ENCODE assay signal across 15 cellular contexts in the genomic region with DNA sequence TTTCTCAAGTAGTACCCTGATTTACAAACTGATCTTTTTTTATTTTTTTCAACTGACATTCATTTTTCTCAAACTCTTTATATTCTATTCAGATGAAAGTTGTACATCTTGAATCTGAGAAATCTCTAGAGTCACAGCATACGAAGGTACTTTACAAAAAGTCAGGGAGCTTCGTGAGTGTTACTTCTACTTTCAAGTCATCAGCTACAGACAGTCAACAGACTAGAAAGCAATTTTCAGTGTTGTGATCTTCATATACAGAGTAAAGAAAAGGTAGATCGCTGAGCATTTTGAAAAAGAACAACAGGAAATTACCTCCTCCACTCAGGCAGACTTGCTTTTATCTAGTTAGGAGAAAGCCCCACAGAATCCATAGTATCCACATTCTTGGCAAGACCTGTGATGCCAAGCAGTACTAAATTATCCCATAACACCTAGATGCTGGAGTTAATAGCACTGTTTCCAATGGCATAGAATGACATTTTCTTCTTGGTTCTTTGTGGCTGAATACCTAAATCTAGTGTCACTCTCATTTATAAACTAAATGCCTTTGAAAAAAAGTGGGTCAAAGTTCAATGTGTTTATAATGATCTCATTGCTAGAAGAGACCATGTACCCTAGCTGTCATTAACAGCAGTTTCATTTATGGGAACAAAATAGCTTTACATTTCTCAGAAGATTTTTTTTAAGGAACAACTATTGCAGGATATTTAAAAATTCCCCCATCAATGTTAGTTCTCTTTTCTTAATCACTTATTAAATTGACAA. TPM values are rescaled to one million over a fixed set of nuclear protein-coding genes. Genes with fewer than 3 reads are reported as not detected.
DNase-seq lines count a peak whose midpoint lies in the region; ATAC-seq and TF ChIP-seq lines count a peak whose summit lies in the region.
"Had no signal": no experiment of that assay in that cellular context is flagged by ENCODE, and none has a peak within 500 bp of the region (broad histone marks: within the 10 kb centered on the region; RNA-seq: fewer than 3 reads in every experiment).

No MANE protein-coding gene starts in this region.

- peaks cover 3% of the 10 kb centered on the region for H3K9me3 Mint-ChIP-seq in activated CD4-positive, alpha-beta T cell treated with anti-CD3 and anti-CD28 coated beads, Interleukin-2, amount 10 ng/mL, durations not matched to agents 7 days and 5 days
- no peaks in the 10 kb centered on the region for H3K9me3 Mint-ChIP-seq in activated naive CD8-positive, alpha-beta T cell treated with anti-CD3 and anti-CD28 coated beads, Interleukin-2, amount 50 U/mL, for 24 hours

- ATAC-seq in GM19452 (IDR thresholded peaks at IDR 0.05; ENCODE audit: unreplicated experiment) (peak; percentile 83), HG03064 (IDR thresholded peaks at IDR 0.05; ENCODE audit: low read depth, unreplicated experiment) (peak; percentile 83)
- ATAC-seq in activated naive CD8-positive, alpha-beta T cell treated with anti-CD3 and anti-CD28 coated beads, Interleukin-2, amount 50 U/mL, for 24 hours = no peak
- ATAC-seq: psoas muscle had no signal

- H3K27ac Mint-ChIP-seq in activated CD4-positive, alpha-beta T cell treated with anti-CD3 and anti-CD28 coated beads, Interleukin-2, amount 10 ng/mL, durations not matched to agents 7 days and 5 days = peak overlapping the region; percentile 6
- H3K27ac Mint-ChIP-seq in activated naive CD8-positive, alpha-beta T cell treated with anti-CD3 and anti-CD28 coated beads, Interleukin-2, amount 50 U/mL, for 24 hours = peak overlapping the region; percentile 12

- no peak overlapping the region for H3K4me3 ChIP-seq in right atrium auricular region
- H3K4me3 ChIP-seq: psoas muscle had no signal

- H3K27me3 Mint-ChIP-seq in activated CD4-positive, alpha-beta T cell treated with anti-CD3 and anti-CD28 coated beads, Interleukin-2, amount 10 ng/mL, durations not matched to agents 7 days and 5 days = peaks cover 10% of the 10 kb centered on the region
- H3K27me3 Mint-ChIP-seq in activated naive CD8-positive, alpha-beta T cell treated with anti-CD3 and anti-CD28 coated beads, Interleukin-2, amount 50 U/mL, for 24 hours = peaks cover 1% of the 10 kb centered on the region

- no peak overlapping the region for H3K27ac ChIP-seq in right atrium auricular region
- H3K27ac ChIP-seq: psoas muscle had no signal

- H3K27me3 ChIP-seq in right atrium auricular region = no peaks in the 10 kb centered on the region

- no peaks in the 10 kb centered on the region for H3K36me3 Mint-ChIP-seq in activated CD4-positive, alpha-beta T cell treated with anti-CD3 and anti-CD28 coated beads, Interleukin-2, amount 10 ng/mL, durations not matched to agents 7 days and 5 days (ENCODE audit: low read depth)
- H3K36me3 Mint-ChIP-seq in activated naive CD8-positive, alpha-beta T cell treated with anti-CD3 and anti-CD28 coated beads, Interleukin-2, amount 50 U/mL, for 24 hours (ENCODE audit: low read depth) = no peaks in the 10 kb centered on the region

- H3K4me1 Mint-ChIP-seq in activated CD4-positive, alpha-beta T cell treated with anti-CD3 and anti-CD28 coated beads, Interleukin-2, amount 10 ng/mL, durations not matched to agents 7 days and 5 days = peaks cover 27% of the 10 kb centered on the region
- H3K4me1 Mint-ChIP-seq in activated naive CD8-positive, alpha-beta T cell treated with anti-CD3 and anti-CD28 coated beads, Interleukin-2, amount 50 U/mL, for 24 hours = peaks cover 26% of the 10 kb centered on the region

- no peaks in the 10 kb centered on the region for H3K36me3 ChIP-seq in right atrium auricular region

- no peak for TF ChIP-seq CTCF in right atrium auricular region (IDR thresholded peaks at IDR 0.05)

- no peak for DNase-seq in activated CD4-positive, alpha-beta T cell treated with anti-CD3 and anti-CD28 coated beads, Interleukin-2, amount 10 ng/mL, durations not matched to agents 7 days and 5 days
- DNase-seq in activated CD4-positive, alpha-beta T cell treated with anti-CD3 and anti-CD28 coated beads for 1 hour = no peak
- DNase-seq in activated naive CD8-positive, alpha-beta T cell treated with anti-CD3 and anti-CD28 coated beads, Interleukin-2, amount 50 U/mL, for 24 hours = no peak
- no peak for DNase-seq in DMS79 treated with DMSO at 0.1 percent for 48 hours (lab: John Stamatoyannopoulos, UW)
- no peak for DNase-seq in anterior cingulate cortex (lab: John Stamatoyannopoulos, UW)
- DNase-seq in right atrium auricular region (ENCODE audit: low spot score) = no peak
- DNase-seq: cerebellar nuclear complex; KBM-7; mesendoderm; NCI-H2029; psoas muscle; stimulated activated CD4-positive, alpha-beta T cell treated with anti-CD3 and anti-CD28 coated beads, Interleukin-4, amount 100 ng/mL, for 4 hours; T1000 had no signal

- CTCF ChIA-PET in activated CD4-positive, alpha-beta T cell treated with anti-CD3 and anti-CD28 coated beads, Interleukin-2, amount 10 ng/mL, durations not matched to agents 7 days and 5 days (lab: Charles Lee) = interaction anchor here (1.3 kb wide), 1 partner anchor 19 kb away, joined by 3 read pairs; no protein-coding TSS in a partner anchor

- H3K4me1 ChIP-seq in right atrium auricular region = no peaks in the 10 kb centered on the region
- H3K4me1 ChIP-seq: psoas muscle had no signal

- POLR2A ChIA-PET in activated CD4-positive, alpha-beta T cell treated with anti-CD3 and anti-CD28 coated beads, Interleukin-2, amount 10 ng/mL, durations not matched to agents 7 days and 5 days (lab: Charles Lee) = interaction anchor here (1.1 kb wide), 1 partner anchor 12 kb away, joined by 4 read pairs; a partner anchor contains a TSS

- no peaks in the 10 kb centered on the region for H3K9me3 ChIP-seq in right atrium auricular region
- H3K9me3 ChIP-seq: psoas muscle had no signal

- H3K4me3 Mint-ChIP-seq in activated CD4-positive, alpha-beta T cell treated with anti-CD3 and anti-CD28 coated beads, Interleukin-2, amount 10 ng/mL, durations not matched to agents 7 days and 5 days = no peak overlapping the region
- H3K4me3 Mint-ChIP-seq in activated naive CD8-positive, alpha-beta T cell treated with anti-CD3 and anti-CD28 coated beads, Interleukin-2, amount 50 U/mL, for 24 hours = peak overlapping the region; percentile 43

RNA-seq across cellular contexts. Expression of a gene that starts 12.0 kb away (rescaled TPM):
- 10 to 100 TPM; 43.6 to 50.7 TPM for total RNA-seq in activated CD4-positive, alpha-beta T cell treated with anti-CD3 and anti-CD28 coated beads, Interleukin-2, amount 10 ng/mL, durations not matched to agents 7 days and 5 days
- total RNA-seq in right atrium auricular region = 10 to 100 TPM; 23.3 to 24.9 TPM
